Comparison of ENCODE assay signal across 9 cellular contexts in genomic region chr9:17802249-17802857, GRCh38.
A peak's percentile ranks its signal among the peaks of the same experiment; 100 is the strongest.
DNase-seq lines count a peak whose midpoint lies in the region; ATAC-seq lines count a peak whose summit lies in the region.
"Had no signal": no experiment of that assay in that cellular context is flagged by ENCODE, and none has a peak within 500 bp of the region (broad histone marks: within the 10 kb centered on the region; RNA-seq: fewer than 3 reads in every experiment).

No MANE protein-coding gene starts in this region.

- no peak for ATAC-seq in GM21381 (IDR thresholded peaks at IDR 0.05; ENCODE audit: unreplicated experiment)

- peak overlapping the region; percentile 11 for H3K9ac ChIP-seq in endocrine pancreas (ENCODE audit: control insufficient read depth, insufficient read depth, low read length)

- H3K4me3 ChIP-seq in endocrine pancreas (ENCODE audit: control insufficient read depth, insufficient read depth, low read length), result no peak overlapping the region

- H3K36me3 ChIP-seq in endocrine pancreas (ENCODE audit: control insufficient read depth, insufficient read depth, low read length), result no peaks in the 10 kb centered on the region

- no peaks in the 10 kb centered on the region for H3K9me3 ChIP-seq in endocrine pancreas (ENCODE audit: control insufficient read depth, low read length)

- H3K27ac ChIP-seq in substantia nigra (ENCODE audit: low read depth, low read length, poor library complexity, severe bottlenecking), result no peak overlapping the region

- no peaks in the 10 kb centered on the region for H3K27me3 ChIP-seq in endocrine pancreas (ENCODE audit: control insufficient read depth, insufficient read depth, low read length)

- H3K4me1 ChIP-seq in endocrine pancreas (ENCODE audit: control insufficient read depth, insufficient read depth, low read length), result no peaks in the 10 kb centered on the region

- peak; percentile 37 for DNase-seq in NCI-H82 (lab: John Stamatoyannopoulos, UW)
- DNase-seq in NCI-H82 treated with DMSO at 0.1 percent for 48 hours (lab: John Stamatoyannopoulos, UW; ENCODE audit: unreplicated experiment), result no peak
- peak; percentile 37 for DNase-seq in NCI-H2196 (lab: John Stamatoyannopoulos, UW; ENCODE audit: unreplicated experiment)
- peak; percentile 5 for DNase-seq in renal cortical epithelial cell (ENCODE audit: low read depth)
- no peak for DNase-seq in NCI-H226
- DNase-seq in substantia nigra (lab: John Stamatoyannopoulos, UW), result no peak
- DNase-seq: stimulated activated CD4-positive, alpha-beta T cell treated with anti-CD3 and anti-CD28 coated beads, Interleukin-2, amount 100 ng/mL, for 24 hours had no signal

Comparison
In these comparisons a context has a peak if more than half of its experiments do, and no peak if none do; other contexts are left out.
1. DNase-seq: peak in NCI-H82 (single experiment), NCI-H2196 (single experiment) and renal cortical epithelial cell (single experiment); none in NCI-H82 treated with DMSO at 0.1 percent for 48 hours (single experiment), NCI-H226 (single experiment) and substantia nigra (0 of 49).